ENCODE assay signal across 10 cellular contexts in the genomic region with DNA sequence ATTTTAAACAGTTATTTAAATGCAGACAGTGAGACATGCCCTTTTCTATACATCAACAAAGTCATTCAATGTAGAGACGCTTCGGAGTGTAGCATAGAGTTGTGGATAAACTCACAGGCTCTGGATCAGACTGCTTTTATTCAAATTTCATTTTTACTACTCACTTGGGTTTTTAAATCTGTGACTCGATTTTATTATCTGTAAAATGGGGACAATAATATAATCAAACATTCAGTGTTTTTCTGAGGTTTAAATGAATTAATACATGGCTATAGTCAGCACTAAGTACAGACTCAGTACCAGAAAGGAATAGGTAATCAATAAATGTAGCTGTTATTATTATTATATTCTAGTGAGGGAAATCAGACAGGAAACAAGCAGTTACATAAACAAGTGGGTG. TPM values are rescaled to one million over a fixed set of nuclear protein-coding genes. Genes with fewer than 3 reads are reported as not detected.
"Had no signal": no experiment of that assay in that cellular context is flagged by ENCODE, and none has a peak within 500 bp of the region (broad histone marks: within the 10 kb centered on the region; RNA-seq: fewer than 3 reads in every experiment).

No MANE protein-coding gene starts in this region.

- ATAC-seq: HepG2, K562 had no signal

- H3K4me3 ChIP-seq: K562 had no signal

- FAIRE-seq: HepG2, HTR-8/SVneo, K562 had no signal

- H3K27ac ChIP-seq: HL-60 had no signal

- DNase-seq: IMR-90, KBM-7, KG1 had no signal

RNA-seq across cellular contexts. Expression of a gene that starts 43.4 kb away (rescaled TPM):
- total RNA-seq: HT-29, HT1080 had no signal
- polyA plus RNA-seq: IgD-negative memory B cell had no signal
